Comparison of ENCODE assay signal across 1 cellular context in the genomic region with DNA sequence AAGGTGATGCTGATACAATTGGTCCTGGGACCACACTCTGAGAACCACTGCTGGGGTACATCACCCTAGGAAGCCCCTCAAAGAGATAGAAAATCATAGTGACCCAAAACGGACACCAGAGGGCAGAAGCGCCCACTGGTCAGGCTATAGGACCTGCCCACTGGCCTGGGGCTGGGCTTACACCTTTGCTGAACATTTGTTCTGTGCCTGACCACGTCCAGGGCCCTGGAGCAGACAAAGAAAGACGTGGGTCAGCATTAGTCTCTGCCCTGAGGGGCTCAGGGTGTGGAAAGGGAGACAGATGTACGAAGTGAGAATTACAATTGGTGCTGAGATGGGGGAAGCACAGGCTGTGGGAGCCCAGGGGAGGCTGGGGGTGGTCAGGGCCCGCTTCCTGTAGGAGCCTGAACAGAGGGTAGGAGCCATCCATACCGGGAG.
TF ChIP-seq lines count a peak whose summit lies in the region.

No MANE protein-coding gene starts in this region.

TF ChIP-seq in HEK293T, 16 proteins besides CTCF, POLR2A, EP300 and RAD21 (continued from another document):
- TF ChIP-seq SUZ12 (IDR thresholded peaks at IDR 0.05), result no peak
- TF ChIP-seq FOXK2 (IDR thresholded peaks at IDR 0.05), result no peak
